ENCODE assay signal across 27 cellular contexts in the genomic region with DNA sequence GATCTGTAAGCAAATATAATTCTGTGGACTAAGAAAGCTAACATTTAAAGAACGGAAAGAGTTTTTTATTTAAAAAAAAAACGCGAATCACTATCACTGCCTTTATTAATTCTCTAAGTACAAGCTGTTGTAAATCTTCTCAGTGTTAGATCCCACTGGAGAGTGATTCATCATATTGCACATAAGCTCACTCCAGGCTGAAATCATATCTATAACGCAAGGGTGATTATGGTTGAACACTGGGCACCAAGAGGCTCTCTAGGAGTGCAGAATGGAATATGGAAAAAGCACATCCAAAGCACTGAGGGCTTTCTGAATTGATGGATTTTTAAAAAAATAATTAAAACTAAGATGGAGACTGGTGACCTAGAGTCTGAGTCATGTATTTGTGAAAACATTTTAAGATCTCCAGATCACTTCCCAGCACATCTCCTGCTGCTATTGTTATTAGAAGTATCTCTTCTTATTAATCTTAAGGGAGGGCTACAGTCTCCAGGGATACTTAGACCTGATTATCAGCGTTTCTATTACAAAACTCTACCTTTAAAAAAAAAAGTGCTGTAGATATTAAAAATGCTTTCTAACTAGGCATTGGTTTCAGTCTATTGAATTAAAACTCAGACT.
"Had no signal": no experiment of that assay in that cellular context is flagged by ENCODE, and none has a peak within 500 bp of the region (broad histone marks: within the 10 kb centered on the region; RNA-seq: fewer than 3 reads in every experiment).

No MANE protein-coding gene starts in this region.

- H3K9me3 Mint-ChIP-seq: nephron, neural crest cell had no signal

- H3K27me3 Mint-ChIP-seq: naive thymus-derived CD4-positive, alpha-beta T cell; stimulated activated naive CD8-positive, alpha-beta T cell treated with anti-CD3 and anti-CD28 coated beads, Interleukin-15, Interleukin-2, amounts not matched to agents 100 ng/mL and 50 ng/mL, for 24 hours had no signal

- H3K27ac Mint-ChIP-seq: memory B cell; naive thymus-derived CD4-positive, alpha-beta T cell; nephron; stimulated activated effector memory CD8-positive, alpha-beta T cell treated with anti-CD3 and anti-CD28 coated beads, Interleukin-12 subunit alpha, Interleukin-12 subunit beta, amount 100 ng/mL, for 72 hours; stimulated activated naive CD8-positive, alpha-beta T cell treated with anti-CD3 and anti-CD28 coated beads, Interleukin-15, Interleukin-2, amounts not matched to agents 100 ng/mL and 50 ng/mL, for 24 hours had no signal

- H3K4me1 Mint-ChIP-seq: memory B cell; naive thymus-derived CD4-positive, alpha-beta T cell; nephron; neural crest cell; stimulated activated effector memory CD8-positive, alpha-beta T cell treated with anti-CD3 and anti-CD28 coated beads, Interleukin-12 subunit alpha, Interleukin-12 subunit beta, amount 100 ng/mL, for 72 hours had no signal

- H3K27me3 ChIP-seq: pancreas, spleen, suprapubic skin, tibial artery, uterus had no signal

- DNase-seq: islet precursor cell; left ventricle myocardium inferior; midbrain; mucosa of descending colon; naive thymus-derived CD4-positive, alpha-beta T cell; nucleus accumbens; pancreas; posterior cingulate gyrus; retina; right cardiac atrium; small intestine; spleen; stimulated activated CD4-positive, alpha-beta T cell treated with anti-CD3 and anti-CD28 coated beads, Interleukin-4, amount 100 ng/mL, for 24 hours; stimulated activated naive CD4-positive, alpha-beta T cell; tibial artery; trophoblast cell; uterus had no signal

- H3K9me3 ChIP-seq: pancreas, prostate gland, thoracic aorta, tibial artery, uterus had no signal

- H3K4me3 ChIP-seq: left ventricle myocardium inferior, lung, mucosa of descending colon, pancreas, prostate gland, spleen, suprapubic skin, thoracic aorta, tibial artery, uterus had no signal

- ATAC-seq: mucosa of descending colon; naive thymus-derived CD4-positive, alpha-beta T cell; right cardiac atrium; sciatic nerve; stimulated activated effector memory CD8-positive, alpha-beta T cell treated with anti-CD3 and anti-CD28 coated beads, Interleukin-12 subunit alpha, Interleukin-12 subunit beta, amount 100 ng/mL, for 72 hours had no signal

- H3K36me3 ChIP-seq: left ventricle myocardium inferior, pancreas, prostate gland, spleen, suprapubic skin, thoracic aorta, tibial artery, uterus had no signal

- H3K4me1 ChIP-seq: left ventricle myocardium inferior, pancreas, prostate gland, spleen, suprapubic skin, tibial artery, uterus had no signal

- H3K4me3 Mint-ChIP-seq: memory B cell; naive thymus-derived CD4-positive, alpha-beta T cell; nephron; neural crest cell; stimulated activated effector memory CD8-positive, alpha-beta T cell treated with anti-CD3 and anti-CD28 coated beads, Interleukin-12 subunit alpha, Interleukin-12 subunit beta, amount 100 ng/mL, for 72 hours; stimulated activated naive CD8-positive, alpha-beta T cell treated with anti-CD3 and anti-CD28 coated beads, Interleukin-15, Interleukin-2, amounts not matched to agents 100 ng/mL and 50 ng/mL, for 24 hours had no signal

- H3K27ac ChIP-seq: left ventricle myocardium inferior, pancreas, prostate gland, spleen, suprapubic skin, thoracic aorta, tibial artery, uterus had no signal

- H3K36me3 Mint-ChIP-seq: memory B cell; naive thymus-derived CD4-positive, alpha-beta T cell; stimulated activated effector memory CD8-positive, alpha-beta T cell treated with anti-CD3 and anti-CD28 coated beads, Interleukin-12 subunit alpha, Interleukin-12 subunit beta, amount 100 ng/mL, for 72 hours had no signal
